8 cellular contexts compared by ENCODE assay signal in genomic region chr1:223887724-223888428, GRCh38. TPM values are rescaled to one million over a fixed set of nuclear protein-coding genes. Genes with fewer than 3 reads are reported as not detected.
DNase-seq lines count a peak whose midpoint lies in the region; ATAC-seq and TF ChIP-seq lines count a peak whose summit lies in the region.

No MANE protein-coding gene starts in this region.

- peaks cover 10% of the 10 kb centered on the region for H3K4me1 ChIP-seq in Karpas-422 (ENCODE audit: low read length)
- no peaks in the 10 kb centered on the region for H3K4me1 ChIP-seq in mucosa of descending colon (ENCODE audit: low read depth)

- no peaks in the 10 kb centered on the region for H3K27me3 ChIP-seq in Karpas-422 (ENCODE audit: low read length)

- H3K36me3 ChIP-seq in Karpas-422 (ENCODE audit: insufficient read depth, low read length) (no peaks in the 10 kb centered on the region), mucosa of descending colon (ENCODE audit: low read depth) (no peaks in the 10 kb centered on the region)

- TF ChIP-seq CTCF in C4-2B (conservative IDR thresholded peaks at IDR 0.05): no peak
- no peak for TF ChIP-seq CTCF in cardiac fibroblast (IDR thresholded peaks at IDR 0.05; ENCODE audit: low read depth, low read length)
- no peak for TF ChIP-seq CTCF in mucosa of descending colon (IDR thresholded peaks at IDR 0.05)

- H3K27ac ChIP-seq in C4-2B (peak overlapping the region; percentile 79; the same call in 1 of the 2 replicates), Karpas-422 (ENCODE audit: low read length) (no peak overlapping the region)

- H3K4me2 ChIP-seq in Karpas-422 (ENCODE audit: low read depth, low read length, poor library complexity, severe bottlenecking): peak overlapping the region; percentile 59

- H2AFZ ChIP-seq in Karpas-422 (ENCODE audit: low read length): peak overlapping the region; percentile 86; the same call in 1 of the 2 replicates

- intact Hi-C loops in mucosa of descending colon (cut with DNase I, micrococcal nuclease): no loop called here

- H3K79me2 ChIP-seq in Karpas-422 (ENCODE audit: low read length): no peaks in the 10 kb centered on the region

- H3K4me1 Mint-ChIP-seq in natural killer cell treated with Interleukin-12 subunit alpha and Interleukin-12 subunit beta and Interleukin-15 and Interleukin-18, amount 100 ng/mL, for 72 hours (ENCODE audit: low read depth in 2 of 2): no peaks in the 10 kb centered on the region

- no peaks in the 10 kb centered on the region for H3K9me3 Mint-ChIP-seq in natural killer cell treated with Interleukin-12 subunit alpha and Interleukin-12 subunit beta and Interleukin-15 and Interleukin-18, amount 100 ng/mL, for 72 hours

- no peaks in the 10 kb centered on the region for H3K9me2 ChIP-seq in Karpas-422 (replicated peaks; ENCODE audit: insufficient read depth, low read length)

- H3K9me3 ChIP-seq in Karpas-422 (ENCODE audit: low read length) (no peaks in the 10 kb centered on the region), mucosa of descending colon (no peaks in the 10 kb centered on the region)

- ATAC-seq in mucosa of descending colon (peak; percentile 40), GM18498 (IDR thresholded peaks at IDR 0.05; ENCODE audit: unreplicated experiment) (no peak), GM21381 (IDR thresholded peaks at IDR 0.05; ENCODE audit: unreplicated experiment) (no peak)
- ATAC-seq in natural killer cell treated with Interleukin-12 subunit alpha and Interleukin-12 subunit beta and Interleukin-15 and Interleukin-18, amount 100 ng/mL, for 72 hours: no peak

- no peaks in the 10 kb centered on the region for H4K20me1 ChIP-seq in Karpas-422 (ENCODE audit: insufficient read depth, low read depth, low read length)

- no peak overlapping the region for H3K4me3 Mint-ChIP-seq in natural killer cell treated with Interleukin-12 subunit alpha and Interleukin-12 subunit beta and Interleukin-15 and Interleukin-18, amount 100 ng/mL, for 72 hours

- H3K36me3 Mint-ChIP-seq in natural killer cell treated with Interleukin-12 subunit alpha and Interleukin-12 subunit beta and Interleukin-15 and Interleukin-18, amount 100 ng/mL, for 72 hours: no peaks in the 10 kb centered on the region

- H3K27me3 Mint-ChIP-seq in natural killer cell treated with Interleukin-12 subunit alpha and Interleukin-12 subunit beta and Interleukin-15 and Interleukin-18, amount 100 ng/mL, for 72 hours: no peaks in the 10 kb centered on the region

- H3K27ac Mint-ChIP-seq in natural killer cell treated with Interleukin-12 subunit alpha and Interleukin-12 subunit beta and Interleukin-15 and Interleukin-18, amount 100 ng/mL, for 72 hours: no peak overlapping the region

- DNase-seq in Karpas-422: peak; percentile 50
- DNase-seq in cardiac fibroblast (ENCODE audit: low read depth in 2 of 2): peak; percentile 88 to 100
- DNase-seq in mucosa of descending colon: no peak
- no peak for DNase-seq in natural killer cell treated with Interleukin-12 subunit alpha and Interleukin-12 subunit beta and Interleukin-15 and Interleukin-18, amount 100 ng/mL, for 72 hours (ENCODE audit: low spot score)
- no peak for DNase-seq in activated T-cell treated with anti-CD3 and anti-CD28 coated beads for 4 hours

- H3K4me3 ChIP-seq in Karpas-422 (ENCODE audit: low read length) (peak overlapping the region; percentile 48; the same call in 1 of the 2 replicates), cardiac fibroblast (replicated peaks in 1 of 2; ENCODE audit: low read depth in 2 of 2, low read length in 2 of 2) (peak overlapping the region in 1 of 2 donors; percentile 28), mucosa of descending colon (no peak overlapping the region)

- H3K9ac ChIP-seq in Karpas-422 (ENCODE audit: low read length): peak overlapping the region; percentile 34

RNA-seq across cellular contexts. Expression of gene TP53BP2, which starts 42.1 kb away (rescaled TPM):
- total RNA-seq in Karpas-422 (2014; rRNA removed; shearing (Covaris generic); ENCODE audit: low replicate concordance): 0.72 and 1.5 TPM in 2 replicates
- total RNA-seq in mucosa of descending colon: 10 to 100 TPM; 30.6 to 34.5 (median 32.5) TPM
- total RNA-seq in natural killer cell treated with Interleukin-12 subunit alpha and Interleukin-12 subunit beta and Interleukin-15 and Interleukin-18, amount 100 ng/mL, for 72 hours: 100 to 1,000 TPM; 122 to 174 TPM

Comparison
In these comparisons a context has a peak if more than half of its experiments do, and no peak if none do; other contexts are left out.
1. DNase-seq: peak in Karpas-422 (single experiment) and cardiac fibroblast (2 of 2); none in mucosa of descending colon (0 of 3), natural killer cell treated with Interleukin-12 subunit alpha and Interleukin-12 subunit beta and Interleukin-15 and Interleukin-18, amount 100 ng/mL, for 72 hours (single experiment) and activated T-cell treated with anti-CD3 and anti-CD28 coated beads for 4 hours (single experiment).
2. RNA of gene TP53BP2, which starts 42.1 kb away (total RNA-seq): 122 to 174 TPM in natural killer cell treated with Interleukin-12 subunit alpha and Interleukin-12 subunit beta and Interleukin-15 and Interleukin-18, amount 100 ng/mL, for 72 hours and 30.6 to 34.5 TPM in mucosa of descending colon; 0.72 to 1.5 TPM in Karpas-422; every median in the first group is over 10 times any median in the second.